In the genomic region with DNA sequence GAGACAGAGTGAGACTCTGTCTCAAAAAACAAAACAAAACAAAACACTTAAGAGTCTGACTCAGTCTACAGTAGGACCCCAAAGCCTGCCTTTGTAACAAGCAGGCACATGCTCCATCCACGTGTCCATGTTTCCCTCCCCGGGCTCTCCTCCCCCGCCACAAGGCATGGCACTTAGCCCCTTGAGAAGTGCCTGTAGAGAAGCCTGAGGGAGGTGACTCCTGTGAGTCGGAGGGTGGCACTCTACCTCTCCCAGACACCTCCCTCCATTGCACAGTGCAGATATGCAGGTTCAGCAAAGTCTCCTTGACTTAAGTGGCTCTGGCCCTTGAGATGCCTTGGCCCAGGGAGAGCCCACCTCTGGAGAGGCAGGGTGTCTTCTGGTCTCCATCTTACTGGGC, we compare ENCODE assay signal across 10 cellular contexts. TPM values are rescaled to one million over a fixed set of nuclear protein-coding genes. Genes with fewer than 3 reads are reported as not detected.
DNase-seq lines count a peak whose midpoint lies in the region; ATAC-seq and TF ChIP-seq lines count a peak whose summit lies in the region.
"Had no signal": no experiment of that assay in that cellular context is flagged by ENCODE, and none has a peak within 500 bp of the region (broad histone marks: within the 10 kb centered on the region; RNA-seq: fewer than 3 reads in every experiment).

No MANE protein-coding gene starts in this region.

- intact Hi-C loops in PC-3 (cut with micrococcal nuclease), result loop anchor here (10.0 kb wide), 1 partner anchor 46 kb away; a partner anchor contains a TSS

- H3K36me3 ChIP-seq in PC-3 (ENCODE audit: low read depth, low read length) (peaks cover 19% of the 10 kb centered on the region), osteoblast (ENCODE audit: insufficient read depth, low read length) (peaks cover 42% of the 10 kb centered on the region)

- no TSS peak for BruUV-seq in PC-3 (replicated peaks; lab: Mats Ljungman, UMichigan)

- H3K9me3 ChIP-seq in PC-3 (ENCODE audit: low read length) (no peaks in the 10 kb centered on the region), osteoblast (ENCODE audit: low read depth, low read length) (no peaks in the 10 kb centered on the region)

- H3K79me2 ChIP-seq in PC-3 (ENCODE audit: low read length), result peaks cover 50% of the 10 kb centered on the region
- peaks cover 68% of the 10 kb centered on the region for H3K79me2 ChIP-seq in osteoblast (ENCODE audit: insufficient read depth, low read length)

- H4K20me1 ChIP-seq in PC-3 (ENCODE audit: low read length) (no peaks in the 10 kb centered on the region), osteoblast (ENCODE audit: insufficient read depth, low read length) (peaks cover 8% of the 10 kb centered on the region)

- ATAC-seq in PC-3 (no peak), GM18520 (IDR thresholded peaks at IDR 0.05; ENCODE audit: unreplicated experiment) (no peak)

- POLR2A ChIA-PET in PC-3 (lab: Charles Lee; ENCODE audit: unreplicated experiment), result no interaction called here

- DNase-seq in AG20443 (ENCODE audit: low spot score), result peak; percentile 24
- peak; percentile 19 for DNase-seq in PC-3
- no peak for DNase-seq in epithelial cell of prostate (ENCODE audit: low read depth, low spot score)
- DNase-seq in osteoblast (ENCODE audit: insufficient read length, low spot score, missing footprints), result peak; percentile 90
- DNase-seq in activated naive CD4-positive, alpha-beta T cell (lab: John Stamatoyannopoulos, UW), result no peak
- DNase-seq in AML-193 (lab: John Stamatoyannopoulos, UW), result no peak
- DNase-seq in stimulated activated CD8-positive, alpha-beta memory T cell treated with anti-CD3 and anti-CD28 coated beads, Interleukin-4, amount 100 ng/mL, for 48 hours, result no peak
- DNase-seq: COR-L47; stimulated activated CD4-positive, alpha-beta T cell treated with anti-CD3 and anti-CD28 coated beads, Interleukin-4, amount 100 ng/mL, for 1 hour had no signal

- H3K4me2 ChIP-seq in PC-3 (ENCODE audit: low read length) (peak overlapping the region; percentile 54; the same call in 1 of the 2 replicates), osteoblast (ENCODE audit: insufficient read depth, low read length) (peak overlapping the region; percentile 39)

- H3K9ac ChIP-seq in PC-3 (ENCODE audit: low read length), result peak overlapping the region; percentile 34; the same call in 1 of the 2 replicates

- TF ChIP-seq CTCF in PC-3 (conservative IDR thresholded peaks at IDR 0.05; ENCODE audit: low read depth, low read length) (no peak), osteoblast (IDR thresholded peaks at IDR 0.05; ENCODE audit: extremely low read depth, low read depth, low read length) (no peak)

- H3K27ac ChIP-seq in PC-3 (ENCODE audit: low read length) (peak overlapping the region; percentile 99), epithelial cell of prostate (peak overlapping the region; percentile 95), osteoblast (ENCODE audit: low read depth, low read length) (peak overlapping the region; percentile 73)

- peaks cover 15% of the 10 kb centered on the region for H3F3A ChIP-seq in PC-3 (ENCODE audit: low read length, unreplicated experiment)

- H3K27me3 ChIP-seq in PC-3 (ENCODE audit: low read length), result no peaks in the 10 kb centered on the region
- H3K27me3 ChIP-seq in osteoblast (ENCODE audit: insufficient read depth, low read length), result no peaks in the 10 kb centered on the region

- H3K9me2 ChIP-seq in PC-3 (replicated peaks; ENCODE audit: low read length), result no peaks in the 10 kb centered on the region

- no peak overlapping the region for H3K4me3 ChIP-seq in PC-3 (ENCODE audit: low read length)
- no peak overlapping the region for H3K4me3 ChIP-seq in osteoblast (ENCODE audit: insufficient read depth, low read length)

- H3K4me1 ChIP-seq in PC-3 (ENCODE audit: insufficient read depth, low read length), result peaks cover 50% of the 10 kb centered on the region
- H3K4me1 ChIP-seq in osteoblast (ENCODE audit: insufficient read depth, low read length), result peaks cover 58% of the 10 kb centered on the region

- CTCF ChIA-PET in PC-3 (lab: Charles Lee), result no interaction called here

- H2AFZ ChIP-seq in PC-3 (ENCODE audit: low read length), result no peak overlapping the region
- H2AFZ ChIP-seq in osteoblast (ENCODE audit: low read length), result no peak overlapping the region

RNA-seq across cellular contexts. Expression of a gene that starts 6.8 kb away (rescaled TPM):
- total RNA-seq in PC-3 (2014; rRNA removed) (45.5 and 57.1 TPM in 2 replicates), osteoblast (27.4 and 28.2 TPM in 2 replicates)

RNA-seq across cellular contexts. Expression of a gene that starts 8.3 kb away (rescaled TPM):
- total RNA-seq in PC-3 (2014; rRNA removed) (0.81 and 1.1 TPM in 2 replicates), osteoblast (2.9 and 3.6 TPM in 2 replicates)

RNA-seq across cellular contexts. Expression of a gene that starts 13.6 kb away (rescaled TPM):
- total RNA-seq in PC-3 (2014; rRNA removed) (35.4 and 36.6 TPM in 2 replicates), osteoblast (22.4 and 25.3 TPM in 2 replicates)

RNA-seq across cellular contexts. Expression of a gene that starts 38.8 kb away (rescaled TPM):
- total RNA-seq in PC-3 (2014; rRNA removed) (8.9 and 15.6 TPM in 2 replicates), osteoblast (31.8 and 41.6 TPM in 2 replicates)

RNA-seq across cellular contexts. Expression of a gene that starts 41.6 kb away (rescaled TPM):
- total RNA-seq in PC-3 (2014; rRNA removed) (1.6 and 2.2 TPM in 2 replicates), osteoblast (0.29 and 0.36 TPM in 2 replicates)

Comparison
In these comparisons a context has a peak if more than half of its experiments do, and no peak if none do; other contexts are left out.
1. DNase-seq: peak in AG20443 (single experiment), PC-3 (single experiment) and osteoblast (single experiment); none in epithelial cell of prostate (single experiment), activated naive CD4-positive, alpha-beta T cell (0 of 4), AML-193 (0 of 2) and stimulated activated CD8-positive, alpha-beta memory T cell treated with anti-CD3 and anti-CD28 coated beads, Interleukin-4, amount 100 ng/mL, for 48 hours (single experiment).
2. Peak in every context shown above with its lines, with median percentiles within 50 percentile points of each other: H3K27ac ChIP-seq.